ENCODE assay signal across 16 cellular contexts in the genomic region with DNA sequence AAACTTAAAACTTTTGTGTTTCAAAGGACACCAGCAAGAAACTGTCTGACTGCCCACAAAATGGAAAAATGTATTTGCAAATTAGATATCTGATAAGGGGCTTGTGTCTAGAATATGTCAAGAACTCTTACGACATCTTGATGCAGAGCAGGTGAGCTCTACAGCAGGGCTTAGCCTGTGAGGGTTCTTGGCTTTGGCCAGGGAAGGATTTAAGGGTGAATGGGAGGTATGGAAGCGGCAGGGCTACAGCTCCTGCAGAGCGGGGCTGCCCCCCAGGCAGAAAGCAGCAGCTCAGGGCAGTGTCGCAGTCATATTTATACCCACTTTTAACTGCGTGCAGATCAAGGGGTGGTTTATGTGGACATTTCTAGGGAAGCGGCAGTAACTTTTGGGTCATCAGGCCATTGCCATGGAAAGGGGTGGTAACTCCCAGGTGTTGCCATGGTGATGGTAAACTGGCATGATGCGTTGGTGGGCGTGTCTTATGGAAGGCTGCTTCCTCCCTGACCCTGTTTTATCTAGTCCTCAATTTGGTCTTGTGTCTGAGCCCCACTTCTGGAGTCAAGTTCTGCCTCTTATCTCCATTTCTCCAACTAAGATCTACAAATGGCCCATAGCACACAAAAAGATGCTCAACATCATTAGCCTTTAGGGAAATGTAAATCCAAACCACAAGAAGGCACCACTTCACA.
"Had no signal": no experiment of that assay in that cellular context is flagged by ENCODE, and none has a peak within 500 bp of the region (broad histone marks: within the 10 kb centered on the region; RNA-seq: fewer than 3 reads in every experiment).

No MANE protein-coding gene starts in this region.

- H3K36me3 Mint-ChIP-seq: activated CD8-positive, alpha-beta memory T cell treated with anti-CD3 and anti-CD28 coated beads, Interleukin-2, amount 10 ng/mL, durations not matched to agents 7 days and 5 days had no signal

- H3K27ac Mint-ChIP-seq: activated CD8-positive, alpha-beta memory T cell treated with anti-CD3 and anti-CD28 coated beads, Interleukin-2, amount 10 ng/mL, durations not matched to agents 7 days and 5 days; activated naive CD8-positive, alpha-beta T cell; activated T-cell treated with anti-CD3 and anti-CD28 coated beads, Interleukin-2, amount 50 U/mL, for 24 hours; memory B cell; T-helper 1 cell treated with Interleukin-12 subunit alpha and Interleukin-12 subunit beta and Interleukin-4 antibody, amounts not matched to agents 30 μg/mL and 1 μg/mL, for 36 hours had no signal

- H3K4me1 Mint-ChIP-seq: activated CD8-positive, alpha-beta memory T cell treated with anti-CD3 and anti-CD28 coated beads, Interleukin-2, amount 10 ng/mL, durations not matched to agents 7 days and 5 days; memory B cell had no signal

- DNase-seq: activated CD8-positive, alpha-beta memory T cell treated with anti-CD3 and anti-CD28 coated beads, Interleukin-2, amount 10 ng/mL, durations not matched to agents 7 days and 5 days; activated gamma-delta T cell; activated T-cell treated with anti-CD3 and anti-CD28 coated beads, Interleukin-2, amount 50 U/mL, for 24 hours; foreskin keratinocyte; head of caudate nucleus; SK-N-SH; stimulated activated CD4-positive, alpha-beta T cell treated with anti-CD3 and anti-CD28 coated beads, Interleukin-1b, Interleukin-23, amount 100 ng/mL, for 48 hours; stimulated activated naive CD4-positive, alpha-beta T cell; substantia nigra; trophoblast cell had no signal

- H3K4me1 ChIP-seq: breast epithelium, foreskin keratinocyte, parathyroid adenoma had no signal

- H3K79me2 ChIP-seq: parathyroid adenoma had no signal

- H3K9ac ChIP-seq: parathyroid adenoma, SK-N-SH had no signal

- FAIRE-seq: islet of Langerhans had no signal

- H3K27me3 ChIP-seq: breast epithelium, foreskin keratinocyte had no signal

- H2AFZ ChIP-seq: parathyroid adenoma had no signal

- H3K36me3 ChIP-seq: breast epithelium had no signal

- H3K4me2 ChIP-seq: SK-N-SH had no signal

- H3K27me3 Mint-ChIP-seq: activated CD8-positive, alpha-beta memory T cell treated with anti-CD3 and anti-CD28 coated beads, Interleukin-2, amount 10 ng/mL, durations not matched to agents 7 days and 5 days; activated naive CD8-positive, alpha-beta T cell; activated T-cell treated with anti-CD3 and anti-CD28 coated beads, Interleukin-2, amount 50 U/mL, for 24 hours; memory B cell had no signal

- H3K4me3 ChIP-seq: breast epithelium had no signal

- H3K27ac ChIP-seq: breast epithelium, foreskin keratinocyte, parathyroid adenoma had no signal

- H3K4me3 Mint-ChIP-seq: activated CD8-positive, alpha-beta memory T cell treated with anti-CD3 and anti-CD28 coated beads, Interleukin-2, amount 10 ng/mL, durations not matched to agents 7 days and 5 days; activated naive CD8-positive, alpha-beta T cell; activated T-cell treated with anti-CD3 and anti-CD28 coated beads, Interleukin-2, amount 50 U/mL, for 24 hours; memory B cell; T-helper 1 cell treated with Interleukin-12 subunit alpha and Interleukin-12 subunit beta and Interleukin-4 antibody, amounts not matched to agents 30 μg/mL and 1 μg/mL, for 36 hours had no signal
